ENCODE assay signal across 24 cellular contexts in the genomic region with DNA sequence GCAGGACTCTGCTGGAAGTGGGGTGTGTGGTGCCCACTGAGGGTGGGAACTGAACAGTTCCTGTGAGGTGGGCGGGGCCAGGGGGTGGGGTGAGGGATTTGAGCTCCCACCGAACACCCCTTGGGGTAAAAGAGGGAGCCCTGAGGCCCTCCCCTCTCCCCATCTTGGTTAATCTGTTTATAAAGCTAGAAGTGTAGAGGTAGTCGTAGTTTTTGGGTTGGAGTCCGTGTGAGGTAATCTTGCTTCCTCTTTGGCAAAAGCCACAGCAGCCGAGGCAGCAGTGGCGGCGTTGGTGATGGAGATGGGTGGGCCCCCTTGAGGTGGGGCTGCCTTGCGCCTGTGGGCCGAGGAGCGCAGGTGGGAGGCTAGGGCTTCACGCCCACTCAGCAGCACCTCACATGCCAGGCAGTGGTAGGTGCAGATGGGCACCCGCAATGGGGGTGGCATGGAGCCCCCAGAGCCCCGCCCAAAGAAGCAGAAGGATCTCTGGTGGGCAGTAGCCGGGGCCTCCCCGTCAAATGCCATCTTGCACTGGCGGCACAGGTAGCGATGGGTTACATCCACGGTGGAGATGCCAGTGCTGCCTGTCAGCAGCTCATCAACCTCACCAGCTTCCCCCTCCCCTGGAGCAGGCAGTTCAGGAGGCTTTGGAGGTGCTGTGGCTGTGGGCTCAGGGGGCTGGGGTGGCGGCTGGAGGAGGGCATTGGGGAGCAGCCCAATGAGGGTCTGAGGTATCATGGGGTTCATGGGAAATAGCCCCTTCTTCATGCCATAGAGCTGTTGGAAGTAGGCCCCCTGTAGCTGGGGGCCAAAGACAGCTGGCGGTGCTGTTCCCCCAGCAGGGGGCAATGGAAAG.
"Had no signal": no experiment of that assay in that cellular context is flagged by ENCODE, and none has a peak within 500 bp of the region (broad histone marks: within the 10 kb centered on the region; RNA-seq: fewer than 3 reads in every experiment).

No MANE protein-coding gene starts in this region.

- DNase-seq: activated B cell treated with CpG ODN at 0.5 μM for 24 hours; activated CD4-positive, alpha-beta T cell treated with anti-CD3 and anti-CD28 coated beads for 36 hours; activated CD4-positive, alpha-beta T cell treated with anti-CD3 and anti-CD28 coated beads, Interleukin-2, amount 50 U/mL, for 4 hours; activated CD8-positive, alpha-beta memory T cell treated with anti-CD3 and anti-CD28 coated beads for 24 hours; activated CD8-positive, alpha-beta memory T cell treated with anti-CD3 and anti-CD28 coated beads, Interleukin-2, amount 50 U/mL, for 4 hours; activated naive CD4-positive, alpha-beta T cell; activated T-cell treated with anti-CD3 and anti-CD28 coated beads, Interleukin-2, amount 50 U/mL, for 4 hours; adrenal gland; cerebellar nuclear complex; cortex of kidney; heart left ventricle; kidney; naive B cell; spleen; stimulated activated CD4-positive, alpha-beta T cell treated with anti-CD3 and anti-CD28 coated beads, Interleukin-4, amount 100 ng/mL, for 1 hour; stimulated activated naive CD4-positive, alpha-beta T cell treated with Interleukin-2 at 50 U/mL for 16 hours; T-helper 9 cell; upper lobe of left lung had no signal

- H3K27ac Mint-ChIP-seq: activated B cell treated with CpG ODN at 0.5 μM for 24 hours; activated CD4-positive, alpha-beta T cell treated with anti-CD3 and anti-CD28 coated beads for 36 hours; activated naive CD8-positive, alpha-beta T cell; activated T-helper 2 cell treated with anti-CD3 and anti-CD28 coated beads, Interferon-gamma antibody, Interleukin-2, Interleukin-4, amounts not matched to agents 10 μg/mL and 5 μg/mL and 100 μg/mL, durations not matched to agents 14 hours and 24 hours and 36 hours had no signal

- H3K36me3 Mint-ChIP-seq: activated naive CD8-positive, alpha-beta T cell; naive B cell had no signal

- H3K4me3 Mint-ChIP-seq: activated B cell treated with CpG ODN at 0.5 μM for 24 hours; activated CD4-positive, alpha-beta T cell treated with anti-CD3 and anti-CD28 coated beads for 36 hours; activated naive CD8-positive, alpha-beta T cell; activated T-cell treated with anti-CD3 and anti-CD28 coated beads, Interleukin-2, amount 50 U/mL, for 4 hours; naive B cell; neural progenitor cell had no signal

- H3K27ac ChIP-seq: adrenal gland, epithelial cell of prostate, heart left ventricle, prostate gland, spleen, upper lobe of left lung had no signal

- H3K9me3 Mint-ChIP-seq: activated B cell treated with CpG ODN at 0.5 μM for 24 hours; activated T-cell treated with anti-CD3 and anti-CD28 coated beads, Interleukin-2, amount 50 U/mL, for 4 hours; activated T-helper 2 cell treated with anti-CD3 and anti-CD28 coated beads, Interferon-gamma antibody, Interleukin-2, Interleukin-4, amounts not matched to agents 10 μg/mL and 5 μg/mL and 100 μg/mL, durations not matched to agents 14 hours and 24 hours and 36 hours; naive B cell; neural progenitor cell had no signal

- ATAC-seq: activated CD4-positive, alpha-beta T cell treated with anti-CD3 and anti-CD28 coated beads for 36 hours; activated T-cell treated with anti-CD3 and anti-CD28 coated beads, Interleukin-2, amount 50 U/mL, for 4 hours; heart left ventricle; left lobe of liver had no signal

- H3K4me1 Mint-ChIP-seq: activated B cell treated with CpG ODN at 0.5 μM for 24 hours; activated CD4-positive, alpha-beta T cell treated with anti-CD3 and anti-CD28 coated beads for 36 hours; naive B cell had no signal
